ENCODE assay signal across 25 cellular contexts in the genomic region with DNA sequence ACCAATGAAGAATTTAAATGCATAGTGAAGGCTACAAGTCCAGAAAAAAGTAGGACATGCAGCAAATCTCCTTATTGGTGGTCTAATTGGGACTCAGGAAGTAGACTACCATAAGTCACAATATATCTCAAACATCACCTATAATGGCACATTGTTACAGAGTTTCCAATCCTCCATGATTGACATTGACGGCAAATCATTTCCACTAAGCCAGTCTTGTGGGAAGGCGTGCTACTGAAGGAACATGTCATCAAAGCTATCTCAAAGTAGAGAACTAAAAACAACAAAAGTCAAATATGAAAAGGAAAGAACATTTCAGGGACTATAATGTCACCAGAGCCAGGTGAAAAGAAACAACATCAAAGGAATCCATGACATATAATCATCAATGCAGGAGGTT.
"Had no signal": no experiment of that assay in that cellular context is flagged by ENCODE, and none has a peak within 500 bp of the region (broad histone marks: within the 10 kb centered on the region; RNA-seq: fewer than 3 reads in every experiment).

No MANE protein-coding gene starts in this region.

- H3K27ac Mint-ChIP-seq: dendritic cell treated with granulocyte-macrophage colony-stimulating factor and Interleukin-4, amounts not matched to agents 40 ng/mL and 50 ng/mL, for 4 days; effector memory CD8-positive, alpha-beta T cell; endodermal cell had no signal

- ATAC-seq: effector memory CD8-positive, alpha-beta T cell; esophagus mucosa; foreskin keratinocyte; gastrocnemius medialis; gastroesophageal sphincter; heart left ventricle; heart right ventricle had no signal

- H3K9me3 ChIP-seq: colonic mucosa, esophagus muscularis mucosa, esophagus squamous epithelium, gastrocnemius medialis, gastroesophageal sphincter, heart left ventricle had no signal

- H3K27ac ChIP-seq: colonic mucosa, coronary artery, dorsolateral prefrontal cortex, epithelial cell of prostate, esophagus muscularis mucosa, esophagus squamous epithelium, foreskin keratinocyte, gastrocnemius medialis, gastroesophageal sphincter, heart left ventricle, heart right ventricle had no signal

- H3K4me1 ChIP-seq: colonic mucosa, esophagus muscularis mucosa, esophagus squamous epithelium, foreskin keratinocyte, gastrocnemius medialis, gastroesophageal sphincter had no signal

- H3K4me3 ChIP-seq: colonic mucosa, coronary artery, dorsolateral prefrontal cortex, esophagus muscularis mucosa, esophagus squamous epithelium, gastrocnemius medialis, gastroesophageal sphincter, heart left ventricle, heart right ventricle had no signal

- H3K9me3 Mint-ChIP-seq: dendritic cell treated with granulocyte-macrophage colony-stimulating factor and Interleukin-4, amounts not matched to agents 40 ng/mL and 50 ng/mL, for 4 days had no signal

- H3K4me3 Mint-ChIP-seq: dendritic cell treated with granulocyte-macrophage colony-stimulating factor and Interleukin-4, amounts not matched to agents 40 ng/mL and 50 ng/mL, for 4 days; effector memory CD8-positive, alpha-beta T cell; endodermal cell had no signal

- H3K4me1 Mint-ChIP-seq: endodermal cell had no signal

- H3K36me3 ChIP-seq: colonic mucosa, esophagus muscularis mucosa, esophagus squamous epithelium, gastrocnemius medialis, gastroesophageal sphincter, heart left ventricle, heart right ventricle had no signal

- H3K27me3 ChIP-seq: colonic mucosa, dorsolateral prefrontal cortex, esophagus muscularis mucosa, esophagus squamous epithelium, foreskin keratinocyte, gastrocnemius medialis, gastroesophageal sphincter, heart left ventricle, heart right ventricle had no signal

- DNase-seq: cortex of kidney; dermis blood vessel endothelial cell; dorsolateral prefrontal cortex; effector CD4-positive, alpha-beta T cell; effector CD8-positive, alpha-beta T cell; effector memory CD4-positive, alpha-beta T cell; effector memory CD8-positive, alpha-beta T cell; endodermal cell; erythroblast; esophagus squamous epithelium; foreskin fibroblast; foreskin keratinocyte; foreskin melanocyte; gastrocnemius medialis; glutamatergic neuron; head of caudate nucleus; heart left ventricle; heart right ventricle had no signal
